1 cellular context compared by ENCODE assay signal in genomic region chr12:45774508-45775162, GRCh38.
TF ChIP-seq lines count a peak whose summit lies in the region.

No MANE protein-coding gene starts in this region.

TF ChIP-seq in K562, 482 proteins besides CTCF, POLR2A, EP300 and RAD21:
- no peak for TF ChIP-seq ZNF165 (CRISPR knock-in tag; IDR thresholded peaks at IDR 0.05; ENCODE audit: borderline replicate concordance)
- no peak for TF ChIP-seq ZFP1 (CRISPR knock-in tag; IDR thresholded peaks at IDR 0.05)
- no peak for TF ChIP-seq DDX20 (tag; IDR thresholded peaks at IDR 0.05; ENCODE audit: low read depth)
- no peak for TF ChIP-seq SMARCB1 (IDR thresholded peaks at IDR 0.05; ENCODE audit: insufficient read length, low read depth)
- TF ChIP-seq DIDO1 (tag; IDR thresholded peaks at IDR 0.05; ENCODE audit: low read depth) = no peak
- no peak for TF ChIP-seq CXXC5 (CRISPR knock-in tag; IDR thresholded peaks at IDR 0.05)
- no peak for TF ChIP-seq E2F4 (CRISPR knock-in tag; IDR thresholded peaks at IDR 0.05; ENCODE audit: low read depth)
- TF ChIP-seq GATA2 (CRISPR knock-in tag; IDR thresholded peaks at IDR 0.05) = no peak
- TF ChIP-seq ZNF583 (CRISPR knock-in tag; IDR thresholded peaks at IDR 0.05) = no peak
- TF ChIP-seq RERE (CRISPR knock-in tag; IDR thresholded peaks at IDR 0.05; ENCODE audit: borderline replicate concordance) = no peak
- no peak for TF ChIP-seq CHD7 (IDR thresholded peaks at IDR 0.05; ENCODE audit: low read depth, low read length)
- no peak for TF ChIP-seq FOXA1 (IDR thresholded peaks at IDR 0.05; ENCODE audit: borderline replicate concordance)
- TF ChIP-seq PRMT5 (CRISPR knock-in tag; IDR thresholded peaks at IDR 0.05) = no peak
- TF ChIP-seq ARID3B (CRISPR knock-in tag; IDR thresholded peaks at IDR 0.05; ENCODE audit: borderline replicate concordance) = no peak
- no peak for TF ChIP-seq IRF1 (CRISPR knock-in tag; IDR thresholded peaks at IDR 0.05; ENCODE audit: borderline replicate concordance)
- TF ChIP-seq CREB3L1 (IDR thresholded peaks at IDR 0.05; ENCODE audit: borderline replicate concordance, low read depth) = no peak
- TF ChIP-seq HLTF (IDR thresholded peaks at IDR 0.05) = no peak
- no peak for TF ChIP-seq CHAMP1 (IDR thresholded peaks at IDR 0.05)
- no peak for TF ChIP-seq ZNF282 (CRISPR knock-in tag; IDR thresholded peaks at IDR 0.05)
TF ChIP-seq in K562: peak in this region for 0.
